In genomic region chr22:30299322-30299721, GRCh38 we compare ENCODE assay signal across 22 cellular contexts. TPM values are rescaled to one million over a fixed set of nuclear protein-coding genes. Genes with fewer than 3 reads are reported as not detected.
DNase-seq lines count a peak whose midpoint lies in the region; ATAC-seq and TF ChIP-seq lines count a peak whose summit lies in the region.
"Had no signal": no experiment of that assay in that cellular context is flagged by ENCODE, and none has a peak within 500 bp of the region (broad histone marks: within the 10 kb centered on the region; RNA-seq: fewer than 3 reads in every experiment).

No MANE protein-coding gene starts in this region.

- H3K36me3 ChIP-seq in gastroesophageal sphincter, result peaks cover 0 to 96% of the 10 kb centered on the region in 2 donors
- H3K36me3 ChIP-seq in stomach, result peaks cover 39 to 98% (median 89%) of the 10 kb centered on the region in 4 donors

- H3K9me3 ChIP-seq in gastroesophageal sphincter, result no peaks in the 10 kb centered on the region
- H3K9me3 ChIP-seq in stomach, result no peaks in the 10 kb centered on the region
- H3K9me3 ChIP-seq: gastrocnemius medialis, MG63, pancreas, tibial artery had no signal

- intact Hi-C loops in activated CD4-positive, alpha-beta T cell treated with anti-CD3 and anti-CD28 coated beads, Interleukin-2, amount 10 ng/mL, durations not matched to agents 24 days and 14 days (cut with micrococcal nuclease), result no loop called here
- intact Hi-C loops in Calu3 (cut with micrococcal nuclease; ENCODE audit: unreplicated experiment) (no loop called here), stomach (cut with DNase I; ENCODE audit: low total_unique reads) (no loop called here)

- peaks cover 38% of the 10 kb centered on the region for H3K36me3 Mint-ChIP-seq in activated CD4-positive, alpha-beta T cell treated with anti-CD3 and anti-CD28 coated beads, Interleukin-2, amount 10 ng/mL, durations not matched to agents 24 days and 14 days (ENCODE audit: low read depth)
- H3K36me3 Mint-ChIP-seq in Calu3 (ENCODE audit: insufficient read depth, unreplicated experiment), result peaks cover 55% of the 10 kb centered on the region
- H3K36me3 Mint-ChIP-seq: natural killer cell treated with Interleukin-12 subunit alpha and Interleukin-12 subunit beta and Interleukin-15 and Interleukin-18, amount 100 ng/mL, for 72 hours had no signal

- H3K27ac Mint-ChIP-seq in activated CD4-positive, alpha-beta T cell treated with anti-CD3 and anti-CD28 coated beads, Interleukin-2, amount 10 ng/mL, durations not matched to agents 24 days and 14 days, result peak overlapping the region; percentile 29
- peak overlapping the region; percentile 36 for H3K27ac Mint-ChIP-seq in Calu3 (ENCODE audit: unreplicated experiment)

- H3K4me3 Mint-ChIP-seq in activated CD4-positive, alpha-beta T cell treated with anti-CD3 and anti-CD28 coated beads, Interleukin-2, amount 10 ng/mL, durations not matched to agents 24 days and 14 days, result no peak overlapping the region
- H3K4me3 Mint-ChIP-seq in Calu3 (ENCODE audit: low read depth, unreplicated experiment), result no peak overlapping the region
- H3K4me3 Mint-ChIP-seq: natural killer cell treated with Interleukin-12 subunit alpha and Interleukin-12 subunit beta and Interleukin-15 and Interleukin-18, amount 100 ng/mL, for 72 hours had no signal

- H3K27ac ChIP-seq in gastroesophageal sphincter (peak overlapping the region in 3 of 4 donors; percentile 35 to 58 (median 41)), stomach (peak overlapping the region; percentile 33 to 78 (median 61))

- H3K9me3 Mint-ChIP-seq in activated CD4-positive, alpha-beta T cell treated with anti-CD3 and anti-CD28 coated beads, Interleukin-2, amount 10 ng/mL, durations not matched to agents 24 days and 14 days, result no peaks in the 10 kb centered on the region
- no peaks in the 10 kb centered on the region for H3K9me3 Mint-ChIP-seq in Calu3 (ENCODE audit: low read depth, unreplicated experiment)
- H3K9me3 Mint-ChIP-seq: natural killer cell treated with Interleukin-12 subunit alpha and Interleukin-12 subunit beta and Interleukin-15 and Interleukin-18, amount 100 ng/mL, for 72 hours had no signal

- H3K4me1 Mint-ChIP-seq in activated CD4-positive, alpha-beta T cell treated with anti-CD3 and anti-CD28 coated beads, Interleukin-2, amount 10 ng/mL, durations not matched to agents 24 days and 14 days, result peaks cover 56% of the 10 kb centered on the region
- H3K4me1 Mint-ChIP-seq in Calu3 (ENCODE audit: low read depth, unreplicated experiment), result peaks cover 56% of the 10 kb centered on the region

- no peaks in the 10 kb centered on the region for H3K27me3 Mint-ChIP-seq in activated CD4-positive, alpha-beta T cell treated with anti-CD3 and anti-CD28 coated beads, Interleukin-2, amount 10 ng/mL, durations not matched to agents 24 days and 14 days
- no peaks in the 10 kb centered on the region for H3K27me3 Mint-ChIP-seq in Calu3 (ENCODE audit: unreplicated experiment)
- H3K27me3 Mint-ChIP-seq: natural killer cell treated with Interleukin-12 subunit alpha and Interleukin-12 subunit beta and Interleukin-15 and Interleukin-18, amount 100 ng/mL, for 72 hours had no signal

- 91% methylated on average over 10 of the region's 13 CpGs; no CpG with 5 or more reads in 1 of the 2 donors for WGBS in gastroesophageal sphincter (ENCODE audit: low coverage in 1 of 2), 2 donors
- 86 to 91% (median 87%) methylated on average over 13 of the region's 13 CpGs for WGBS in stomach, 5 donors

- DNase-seq in activated CD4-positive, alpha-beta T cell treated with anti-CD3 and anti-CD28 coated beads, Interleukin-2, amount 10 ng/mL, durations not matched to agents 24 days and 14 days, result no peak
- no peak for DNase-seq in activated CD4-positive, alpha-beta T cell treated with anti-CD3 and anti-CD28 coated beads, Interleukin-2, amount 50 U/mL, for 1 hour
- DNase-seq in Calu3, result no peak
- no peak for DNase-seq in stomach
- DNase-seq in iPS-NIHi11 (ENCODE audit: low spot score), result no peak
- DNase-seq in NK-92 treated with Interleukin-12 subunit alpha and Interleukin-12 subunit beta, amount 100 ng/mL, for 24 hours (lab: John Stamatoyannopoulos, UW), result no peak
- DNase-seq: activated CD4-positive, alpha-beta T cell treated with anti-CD3 and anti-CD28 coated beads, Interleukin-2, amount 50 U/mL, for 4 hours; aorta; gastrocnemius medialis; IMR-90; MG63; NCI-H146; NCI-H526 treated with DMSO at 0.1 percent for 48 hours; pancreas; SHP77 treated with DMSO at 0.1 percent for 48 hours; tibial artery had no signal

- TF ChIP-seq EP300 in gastroesophageal sphincter (IDR thresholded peaks at IDR 0.05) (no peak), stomach (IDR thresholded peaks at IDR 0.05) (no peak)

- TF ChIP-seq CTCF in Calu3 (IDR thresholded peaks at IDR 0.05; ENCODE audit: unreplicated experiment) (no peak), gastroesophageal sphincter (IDR thresholded peaks at IDR 0.05) (no peak), stomach (IDR thresholded peaks at IDR 0.05) (no peak)

- no peak for ATAC-seq in gastroesophageal sphincter
- ATAC-seq in esophagus mucosa, result no peak
- ATAC-seq: gastrocnemius medialis; GM12878; natural killer cell treated with Interleukin-12 subunit alpha and Interleukin-12 subunit beta and Interleukin-15 and Interleukin-18, amount 100 ng/mL, for 72 hours; pancreas had no signal

- no peak for TF ChIP-seq POLR2A in gastroesophageal sphincter (IDR thresholded peaks at IDR 0.05)
- no peak for TF ChIP-seq POLR2A in stomach (IDR thresholded peaks at IDR 0.05)

- BruUV-seq in Calu3 (replicated peaks; lab: Mats Ljungman, UMichigan), result no TSS peak

- no peaks in the 10 kb centered on the region for H3K27me3 ChIP-seq in gastroesophageal sphincter
- no peaks in the 10 kb centered on the region for H3K27me3 ChIP-seq in stomach
- H3K27me3 ChIP-seq: gastrocnemius medialis, MG63, pancreas, tibial artery had no signal

- H3K4me3 ChIP-seq in gastroesophageal sphincter, result no peak overlapping the region
- no peak overlapping the region for H3K4me3 ChIP-seq in stomach
- H3K4me3 ChIP-seq: gastrocnemius medialis, GM12878, MG63, pancreas, tibial artery had no signal

- CTCF ChIA-PET in Calu3 (lab: Charles Lee), result interaction anchor here (1.7 to 2.3 kb wide), 2 partner anchors 10 to 88 kb away, joined by 6 to 45 read pairs; partner anchors contain the start of genes CASTOR1 and RNF215

- H3K4me1 ChIP-seq in gastroesophageal sphincter (peaks cover 10 to 50% (median 35%) of the 10 kb centered on the region in 3 donors), stomach (peaks cover 53 to 77% (median 70%) of the 10 kb centered on the region in 4 donors)

RNA-seq across cellular contexts. Expression of gene CASTOR1, which starts 10.0 kb away (rescaled TPM):
- total RNA-seq in activated CD4-positive, alpha-beta T cell treated with anti-CD3 and anti-CD28 coated beads, Interleukin-2, amount 10 ng/mL, durations not matched to agents 24 days and 14 days, result 4.7 and 7.3 TPM in 2 replicates
- total RNA-seq in Calu3 (2022) (12.0 and 14.2 TPM in 2 replicates), gastroesophageal sphincter (10 to 100 TPM; 12.9 to 17.1 (median 16.2) TPM), stomach (10 to 100 TPM in 1 of 5 donors, 1 to 10 TPM in 4; 1.2 to 57.8 (median 3.7) TPM), esophagus mucosa (43.7 TPM)
- 10 to 100 TPM in 1 of 3 donors, 1 to 10 TPM in 2; 6.6 to 17.0 (median 7.3) TPM for polyA plus RNA-seq in stomach

RNA-seq across cellular contexts. Expression of gene TBC1D10A, which starts 27.4 kb away (rescaled TPM):
- 18.9 and 19.3 TPM in 2 replicates for total RNA-seq in activated CD4-positive, alpha-beta T cell treated with anti-CD3 and anti-CD28 coated beads, Interleukin-2, amount 10 ng/mL, durations not matched to agents 24 days and 14 days
- total RNA-seq in Calu3 (2022) (24.5 and 24.8 TPM in 2 replicates), gastroesophageal sphincter (10 to 100 TPM; 25.3 to 30.8 (median 26.0) TPM), stomach (10 to 100 TPM in 3 of 5 donors, 1 to 10 TPM in 2; 2.2 to 23.2 (median 16.3) TPM), esophagus mucosa (44.5 TPM)
- 10 to 100 TPM; 14.2 to 24.5 (median 20.3) TPM for polyA plus RNA-seq in stomach

RNA-seq across cellular contexts. Expression of gene OSM, which starts 32.7 kb away (rescaled TPM):
- total RNA-seq in activated CD4-positive, alpha-beta T cell treated with anti-CD3 and anti-CD28 coated beads, Interleukin-2, amount 10 ng/mL, durations not matched to agents 24 days and 14 days, result 61.0 and 62.8 TPM in 2 replicates
- total RNA-seq in Calu3 (2022), result not detected in 2 replicates
- 1 to 10 TPM in 2 of 4 donors, not detected in 2; 4.1 to 7.7 TPM for total RNA-seq in gastroesophageal sphincter
- 1 to 10 TPM in 1 of 5 donors, not detected in 4; 1.3 TPM for total RNA-seq in stomach
- 10 to 100 TPM in 1 of 3 donors, 1 to 10 TPM in 1, under 1 TPM in 1; 0.33 to 22.7 (median 1.1) TPM for polyA plus RNA-seq in stomach
- 0.28 TPM for total RNA-seq in esophagus mucosa
- total RNA-seq: epithelial cell of proximal tubule, IMR-90 had no signal
- polyA plus RNA-seq: BJ, IMR-90 had no signal

RNA-seq across cellular contexts. Expression of gene LIF, which starts 52.8 kb away (rescaled TPM):
- total RNA-seq in activated CD4-positive, alpha-beta T cell treated with anti-CD3 and anti-CD28 coated beads, Interleukin-2, amount 10 ng/mL, durations not matched to agents 24 days and 14 days, result 509 and 511 TPM in 2 replicates
- 202 and 260 TPM in 2 replicates for total RNA-seq in Calu3 (2022)
- 10 to 100 TPM in 1 of 4 donors, under 1 TPM in 2, not detected in 1; 0.58 to 15.8 (median 0.59) TPM for total RNA-seq in gastroesophageal sphincter
- total RNA-seq in stomach, result 1 to 10 TPM in 3 of 5 donors, not detected in 2; 2.0 to 2.4 (median 2.3) TPM
- 1 to 10 TPM in 2 of 3 donors, under 1 TPM in 1; 0.35 to 5.0 (median 1.4) TPM for polyA plus RNA-seq in stomach
- total RNA-seq in esophagus mucosa, result 0.24 TPM
- total RNA-seq: gastrocnemius medialis had no signal

RNA-seq across cellular contexts. Expression of gene SF3A1, which starts 57.4 kb away (rescaled TPM):
- 314 and 319 TPM in 2 replicates for total RNA-seq in activated CD4-positive, alpha-beta T cell treated with anti-CD3 and anti-CD28 coated beads, Interleukin-2, amount 10 ng/mL, durations not matched to agents 24 days and 14 days
- 181 and 197 TPM in 2 replicates for total RNA-seq in Calu3 (2022)
- 10 to 100 TPM; 46.1 to 80.8 (median 63.7) TPM for total RNA-seq in gastroesophageal sphincter
- 100 to 1,000 TPM in 1 of 5 donors, 10 to 100 TPM in 4; 30.3 to 316 (median 38.8) TPM for total RNA-seq in stomach
- polyA plus RNA-seq in stomach, result 10 to 100 TPM; 13.6 to 15.6 (median 15.0) TPM
- total RNA-seq in esophagus mucosa, result 111 TPM
